ENCODE assay signal across 8 cellular contexts in genomic region chr14:103527408-103528157, GRCh38. TPM values are rescaled to one million over a fixed set of nuclear protein-coding genes. Genes with fewer than 3 reads are reported as not detected.
DNase-seq lines count a peak whose midpoint lies in the region; ATAC-seq and TF ChIP-seq lines count a peak whose summit lies in the region.

No MANE protein-coding gene starts in this region.

- H3K79me2 ChIP-seq in mammary epithelial cell (ENCODE audit: insufficient read depth, low read length): peaks cover 30% of the 10 kb centered on the region

- H3K4me2 ChIP-seq in mammary epithelial cell (ENCODE audit: insufficient read depth, low read depth, low read length): peak overlapping the region; percentile 97

- CTCF ChIA-PET in mammary epithelial cell (lab: Charles Lee; ENCODE audit: low non-redundant PET): no interaction called here

- H3K9ac ChIP-seq in mammary epithelial cell (ENCODE audit: insufficient read depth, low read length): no peak overlapping the region

- ATAC-seq in GM19438 (IDR thresholded peaks at IDR 0.05; ENCODE audit: low read depth, unreplicated experiment): peak; percentile 56
- ATAC-seq in HG03280 (IDR thresholded peaks at IDR 0.05; ENCODE audit: unreplicated experiment): no peak
- ATAC-seq in HG02970 (IDR thresholded peaks at IDR 0.05; ENCODE audit: low FRiP score, unreplicated experiment): no peak

- H3K27ac ChIP-seq in mammary epithelial cell (ENCODE audit: insufficient read depth, low read depth, low read length): no peak overlapping the region

- peak overlapping the region; percentile 12 for H3K27ac Mint-ChIP-seq in neural crest cell (ENCODE audit: unreplicated experiment)

- in situ Hi-C loops in mammary epithelial cell (cut with MboI; ENCODE audit: low sequenced_read_pairs in 2 of 2): no loop called here

- TF ChIP-seq CTCF in mammary epithelial cell (conservative IDR thresholded peaks at IDR 0.05 in 1 of 2, IDR thresholded peaks at IDR 0.05 in 1 of 2; ENCODE audit: extremely low read depth in 1 of 2, insufficient read depth in 1 of 2, low read depth in 1 of 2, low read length in 2 of 2) (no peak), neural crest cell (conservative IDR thresholded peaks at IDR 0.05) (no peak)

- peak overlapping the region; percentile 93 for H3K4me3 Mint-ChIP-seq in neural crest cell

- H3K4me3 ChIP-seq in mammary epithelial cell (replicated peaks in 1 of 3; ENCODE audit: insufficient read depth in 1 of 3, low read depth in 2 of 3, low read length in 3 of 3): peak overlapping the region in 1 of 3 experiments; percentile 64

- DNase-seq in Daoy (ENCODE audit: low read depth) (peak; percentile 88), LHCN-M2 (ENCODE audit: low read depth) (peak; percentile 93), mammary epithelial cell (peak; percentile 24), neural crest cell (ENCODE audit: low read depth, low spot score) (no peak), NCI-H2107 (lab: John Stamatoyannopoulos, UW) (no peak)

- H3K36me3 ChIP-seq in mammary epithelial cell (ENCODE audit: insufficient read depth, low read length): no peaks in the 10 kb centered on the region

- peaks cover 37% of the 10 kb centered on the region for H3K4me1 Mint-ChIP-seq in neural crest cell

- H3K36me3 Mint-ChIP-seq in neural crest cell (ENCODE audit: low read depth): no peaks in the 10 kb centered on the region

- no TSS peak for BruUV-seq in mammary epithelial cell (replicated peaks; lab: Mats Ljungman, UMichigan)

- H4K20me1 ChIP-seq in mammary epithelial cell (ENCODE audit: insufficient read depth, low read length): no peaks in the 10 kb centered on the region

- peaks cover 29% of the 10 kb centered on the region for H3K4me1 ChIP-seq in mammary epithelial cell (ENCODE audit: insufficient read depth, low read length)

- no peak overlapping the region for H2AFZ ChIP-seq in mammary epithelial cell (ENCODE audit: low read depth, low read length)

- intact Hi-C loops in mammary epithelial cell (cut with micrococcal nuclease): no loop called here

- no peaks in the 10 kb centered on the region for H3K9me3 Mint-ChIP-seq in neural crest cell

- H3K27me3 ChIP-seq in mammary epithelial cell (ENCODE audit: insufficient read depth, low read length): peaks cover 7% of the 10 kb centered on the region

- H3K27me3 Mint-ChIP-seq in neural crest cell (ENCODE audit: low read depth): peaks cover 13% of the 10 kb centered on the region

- WGBS in mammary epithelial cell (ENCODE audit: low coverage, missing lambda C conversion rate): 59% methylated on average over 12 of the region's 14 CpGs

- peaks cover 3% of the 10 kb centered on the region for H3K9me3 ChIP-seq in mammary epithelial cell (replicated peaks; ENCODE audit: insufficient read depth, low read length)

- dilution Hi-C loops in mammary epithelial cell (cut with HindIII; ENCODE audit: low sequenced_read_pairs): no loop called here

RNA-seq across cellular contexts. Expression of gene TRMT61A, which starts 1.4 kb away (rescaled TPM):
- 29.5 and 36.8 TPM in 2 replicates for total RNA-seq in Daoy (2014; rRNA removed; shearing (Covaris generic))
- total RNA-seq in LHCN-M2 (2014; rRNA removed) (20.3 and 21.6 TPM in 2 replicates), mammary epithelial cell (10 to 100 TPM in 1 of 2 donors, 1 to 10 TPM in 1; 8.8 to 13.3 TPM), neural crest cell (10.9 and 12.5 TPM in 2 replicates)
- polyA plus RNA-seq in LHCN-M2 (2012): 13.0 TPM
- polyA plus RNA-seq in mammary epithelial cell: 7.7 TPM
- 3.9 TPM for polyA minus RNA-seq in mammary epithelial cell

RNA-seq across cellular contexts. Expression of gene CKB, which starts 5.0 kb away (rescaled TPM):
- 24.7 and 28.1 TPM in 2 replicates for total RNA-seq in Daoy (2014; rRNA removed; shearing (Covaris generic))
- 17.7 and 46.7 TPM in 2 replicates for total RNA-seq in LHCN-M2 (2014; rRNA removed)
- polyA plus RNA-seq in LHCN-M2 (2012): 113 TPM
- total RNA-seq in mammary epithelial cell: 10 to 100 TPM in 1 of 2 donors, 1 to 10 TPM in 1; 8.7 to 45.8 TPM
- 6.4 TPM for polyA plus RNA-seq in mammary epithelial cell
- polyA minus RNA-seq in mammary epithelial cell: not detected
- total RNA-seq in neural crest cell: 961 and 996 TPM in 2 replicates

RNA-seq across cellular contexts. Expression of gene BAG5, which starts 34.9 kb away (rescaled TPM):
- 23.5 and 28.6 TPM in 2 replicates for total RNA-seq in Daoy (2014; rRNA removed; shearing (Covaris generic))
- total RNA-seq in LHCN-M2 (2014; rRNA removed): 33.0 and 33.8 TPM in 2 replicates
- 10.6 TPM for polyA plus RNA-seq in LHCN-M2 (2012)
- total RNA-seq in mammary epithelial cell: 10 to 100 TPM; 31.3 to 39.0 TPM
- 9.1 TPM for polyA plus RNA-seq in mammary epithelial cell
- polyA minus RNA-seq in mammary epithelial cell: 25.3 TPM
- total RNA-seq in neural crest cell: 32.1 and 33.5 TPM in 2 replicates

RNA-seq across cellular contexts. Expression of gene COA8, which starts 35.2 kb away (rescaled TPM):
- 29.4 and 48.2 TPM in 2 replicates for total RNA-seq in Daoy (2014; rRNA removed; shearing (Covaris generic))
- 43.7 and 59.7 TPM in 2 replicates for total RNA-seq in LHCN-M2 (2014; rRNA removed)
- polyA plus RNA-seq in LHCN-M2 (2012): 53.2 TPM
- total RNA-seq in mammary epithelial cell: 10 to 100 TPM; 22.3 to 49.3 TPM
- polyA plus RNA-seq in mammary epithelial cell: 18.1 TPM
- polyA minus RNA-seq in mammary epithelial cell: not detected
- 33.7 and 37.2 TPM in 2 replicates for total RNA-seq in neural crest cell

Comparison
In these comparisons a context has a peak if more than half of its experiments do, and no peak if none do; other contexts are left out.
1. DNase-seq: peak in Daoy (single experiment), LHCN-M2 (single experiment) and mammary epithelial cell (single experiment); none in neural crest cell (single experiment) and NCI-H2107 (single experiment).
2. RNA of gene CKB, which starts 5.0 kb away (total RNA-seq): 961 to 996 TPM in neural crest cell; 17.7 to 46.7 TPM in LHCN-M2, 8.7 to 45.8 TPM in mammary epithelial cell and 24.7 to 28.1 TPM in Daoy; every median in the first group is over 10 times any median in the second.